Comparison of ENCODE assay signal across 30 cellular contexts in the genomic region with DNA sequence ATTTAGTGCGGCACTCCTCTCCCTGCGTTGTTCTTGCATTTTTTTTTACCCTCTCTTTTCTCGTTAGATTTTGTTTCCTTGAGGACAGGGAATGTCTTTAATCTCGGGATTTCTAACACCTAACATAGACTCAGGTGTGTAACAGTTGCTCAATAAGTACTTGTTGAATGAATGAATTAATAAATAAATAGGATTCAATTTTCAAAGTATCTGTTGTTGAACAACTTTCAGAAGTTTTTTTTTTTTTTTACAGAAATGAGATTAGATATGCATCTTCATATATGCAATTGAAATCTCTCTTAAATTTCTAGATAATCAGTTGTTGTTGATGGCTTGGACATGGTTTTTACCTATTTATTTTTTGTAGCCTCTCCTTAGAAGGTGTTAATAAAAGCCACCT.
"Had no signal": no experiment of that assay in that cellular context is flagged by ENCODE, and none has a peak within 500 bp of the region (broad histone marks: within the 10 kb centered on the region; RNA-seq: fewer than 3 reads in every experiment).

No MANE protein-coding gene starts in this region.

- H3K27ac ChIP-seq: epithelial cell of prostate, gastrocnemius medialis, lower lobe of right lung, pancreas, suprapubic skin, transverse colon, upper lobe of right lung, vagina had no signal

- H3K4me1 Mint-ChIP-seq: immature natural killer cell; naive thymus-derived CD8-positive, alpha-beta T cell; stimulated activated naive CD8-positive, alpha-beta T cell treated with anti-CD3 and anti-CD28 coated beads, Interleukin-15, amount 100 ng/mL, for 72 hours had no signal

- H3K4me1 ChIP-seq: lower lobe of right lung, pancreas, transverse colon, upper lobe of right lung had no signal

- FAIRE-seq: pancreas had no signal

- H3K36me3 ChIP-seq: gastrocnemius medialis, lower lobe of right lung, pancreas, suprapubic skin, transverse colon, upper lobe of right lung, vagina had no signal

- H3K27me3 Mint-ChIP-seq: progenitor cell of endocrine pancreas; stimulated activated naive CD8-positive, alpha-beta T cell treated with anti-CD3 and anti-CD28 coated beads, Interleukin-15, amount 100 ng/mL, for 72 hours had no signal

- H3K9me3 ChIP-seq: gastrocnemius medialis, pancreas, transverse colon, upper lobe of right lung, vagina had no signal

- H3K4me3 Mint-ChIP-seq: immature natural killer cell; naive thymus-derived CD8-positive, alpha-beta T cell; nephron progenitor cell; stimulated activated naive CD8-positive, alpha-beta T cell treated with anti-CD3 and anti-CD28 coated beads, Interleukin-15, amount 100 ng/mL, for 72 hours had no signal

- H3K36me3 Mint-ChIP-seq: immature natural killer cell had no signal

- ATAC-seq: esophagus mucosa; gastrocnemius medialis; left colon; lower lobe of right lung; naive thymus-derived CD8-positive, alpha-beta T cell; pancreas; sciatic nerve; stimulated activated naive CD8-positive, alpha-beta T cell treated with anti-CD3 and anti-CD28 coated beads, Interleukin-15, amount 100 ng/mL, for 72 hours; upper lobe of right lung had no signal

- H3K27me3 ChIP-seq: gastrocnemius medialis, pancreas, suprapubic skin, transverse colon, upper lobe of right lung, vagina had no signal

- H3K4me3 ChIP-seq: gastrocnemius medialis, lower lobe of right lung, pancreas, smooth muscle cell, suprapubic skin, transverse colon, upper lobe of right lung, vagina had no signal

- H3K27ac Mint-ChIP-seq: immature natural killer cell; nephron progenitor cell; progenitor cell of endocrine pancreas; stimulated activated naive CD8-positive, alpha-beta T cell treated with anti-CD3 and anti-CD28 coated beads, Interleukin-15, amount 100 ng/mL, for 72 hours had no signal

- DNase-seq: cortex of kidney; foreskin fibroblast; gastrocnemius medialis; head of caudate nucleus; hypothalamus; immature natural killer cell; islet precursor cell; kidney glomerular epithelial cell; left colon; left ventricle myocardium superior; lower lobe of right lung; naive thymus-derived CD8-positive, alpha-beta T cell; nephron progenitor cell; occipital lobe; pancreas; stimulated activated CD4-positive, alpha-beta T cell treated with anti-CD3 and anti-CD28 coated beads, Interleukin-12 subunit alpha, Interleukin-12 subunit beta, amount 100 ng/mL, for 4 hours; stimulated activated CD4-positive, alpha-beta T cell treated with anti-CD3 and anti-CD28 coated beads, Interleukin-1b, Interleukin-23, amount 100 ng/mL, for 48 hours; stimulated activated CD4-positive, alpha-beta T cell treated with anti-CD3 and anti-CD28 coated beads, Interleukin-4, amount 100 ng/mL, for 1 hour; stimulated activated CD8-positive, alpha-beta memory T cell treated with anti-CD3 and anti-CD28 coated beads, Interleukin-4, amount 100 ng/mL, for 48 hours; stimulated activated naive CD4-positive, alpha-beta T cell; stimulated activated naive CD8-positive, alpha-beta T cell treated with anti-CD3 and anti-CD28 coated beads, Interleukin-15, amount 100 ng/mL, for 72 hours; transverse colon; upper lobe of right lung had no signal
